19 cellular contexts compared by ENCODE assay signal in the genomic region with DNA sequence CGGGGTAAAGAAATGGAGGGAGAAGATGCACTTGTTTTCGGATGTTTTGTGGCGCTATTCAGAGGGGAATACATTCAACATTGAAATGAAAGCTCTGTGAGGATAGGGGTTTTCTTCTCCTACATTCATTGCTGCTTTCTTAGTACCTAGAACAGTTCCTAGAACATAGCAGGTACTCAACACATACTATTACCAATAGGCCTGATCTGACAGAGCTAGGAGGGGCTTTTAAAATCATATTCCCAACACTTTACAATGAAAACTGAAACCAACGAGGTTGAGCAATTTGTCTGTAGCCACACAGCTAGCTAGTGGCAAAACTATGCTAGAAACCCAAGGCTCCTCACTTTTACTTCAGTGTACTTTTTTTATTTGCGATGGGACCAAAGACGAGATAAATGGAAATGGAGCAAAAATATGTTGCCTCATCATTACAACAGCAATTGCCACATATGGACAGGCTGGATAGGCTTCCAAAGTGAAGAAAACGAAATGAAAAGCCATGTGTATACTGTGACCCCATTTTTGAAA. TPM values are rescaled to one million over a fixed set of nuclear protein-coding genes. Genes with fewer than 3 reads are reported as not detected.
DNase-seq lines count a peak whose midpoint lies in the region; ATAC-seq and TF ChIP-seq lines count a peak whose summit lies in the region.
"Had no signal": no experiment of that assay in that cellular context is flagged by ENCODE, and none has a peak within 500 bp of the region (broad histone marks: within the 10 kb centered on the region; RNA-seq: fewer than 3 reads in every experiment).

No MANE protein-coding gene starts in this region.

- ATAC-seq in activated CD8-positive, alpha-beta T cell treated with anti-CD3 and anti-CD28 coated beads for 36 hours = peak; percentile 14
- no peak for ATAC-seq in activated CD8-positive, alpha-beta T cell treated with anti-CD3 and anti-CD28 coated beads, Interleukin-2, amount 10 ng/mL, durations not matched to agents 7 days and 5 days
- ATAC-seq in stimulated activated naive CD8-positive, alpha-beta T cell treated with anti-CD3 and anti-CD28 coated beads, Interleukin-15, amount 100 ng/mL, for 72 hours = peak; percentile 51
- ATAC-seq: A549 had no signal

- no peak for TF ChIP-seq CTCF in activated CD8-positive, alpha-beta T cell treated with anti-CD3 and anti-CD28 coated beads for 36 hours (IDR thresholded peaks at IDR 0.05)

- H3K27ac Mint-ChIP-seq in activated CD8-positive, alpha-beta T cell treated with anti-CD3 and anti-CD28 coated beads for 36 hours = no peak overlapping the region
- H3K27ac Mint-ChIP-seq in activated CD8-positive, alpha-beta T cell treated with anti-CD3 and anti-CD28 coated beads, Interleukin-2, amount 10 ng/mL, durations not matched to agents 7 days and 5 days = no peak overlapping the region
- peak overlapping the region; percentile 45 for H3K27ac Mint-ChIP-seq in T-helper 1 cell treated with Interleukin-12 subunit alpha and Interleukin-12 subunit beta and Interleukin-4 antibody, amounts not matched to agents 30 μg/mL and 1 μg/mL, for 36 hours
- H3K27ac Mint-ChIP-seq in stimulated activated naive CD8-positive, alpha-beta T cell treated with anti-CD3 and anti-CD28 coated beads, Interleukin-15, amount 100 ng/mL, for 72 hours = peak overlapping the region; percentile 0 to 11

- H3K27ac ChIP-seq in caudate nucleus (ENCODE audit: low read depth, low read length) = no peak overlapping the region
- H3K27ac ChIP-seq: A549, C4-2B, RWPE1, SJSA1 had no signal

- peaks cover 42% of the 10 kb centered on the region for H3K4me1 Mint-ChIP-seq in activated CD8-positive, alpha-beta T cell treated with anti-CD3 and anti-CD28 coated beads for 36 hours (ENCODE audit: low read depth)
- H3K4me1 Mint-ChIP-seq in activated CD8-positive, alpha-beta T cell treated with anti-CD3 and anti-CD28 coated beads, Interleukin-2, amount 10 ng/mL, durations not matched to agents 7 days and 5 days (ENCODE audit: low read depth) = peaks cover 30% of the 10 kb centered on the region
- H3K4me1 Mint-ChIP-seq in T-helper 1 cell treated with Interleukin-12 subunit alpha and Interleukin-12 subunit beta and Interleukin-4 antibody, amounts not matched to agents 30 μg/mL and 1 μg/mL, for 36 hours (ENCODE audit: low read depth) = peaks cover 48% of the 10 kb centered on the region
- H3K4me1 Mint-ChIP-seq in stimulated activated naive CD8-positive, alpha-beta T cell treated with anti-CD3 and anti-CD28 coated beads, Interleukin-15, amount 100 ng/mL, for 72 hours = peaks cover 55% of the 10 kb centered on the region

- DNase-seq in activated CD8-positive, alpha-beta T cell treated with anti-CD3 and anti-CD28 coated beads for 36 hours = no peak
- no peak for DNase-seq in activated CD8-positive, alpha-beta T cell treated with anti-CD3 and anti-CD28 coated beads, Interleukin-2, amount 10 ng/mL, durations not matched to agents 7 days and 5 days
- DNase-seq in fibroblast of gingiva (ENCODE audit: low read depth) = peak; percentile 23
- no peak for DNase-seq in stimulated activated naive CD8-positive, alpha-beta T cell treated with anti-CD3 and anti-CD28 coated beads, Interleukin-15, amount 100 ng/mL, for 72 hours
- no peak for DNase-seq in caudate nucleus (lab: John Stamatoyannopoulos, UW)
- no peak for DNase-seq in A172 (ENCODE audit: low spot score)
- no peak for DNase-seq in 8988T
- DNase-seq: GDM1, Kasumi-1, MM.1S, NCI-H1105 treated with DMSO at 0.1 percent for 48 hours, NCI-H187, OCI-M1 had no signal

- intact Hi-C loops in activated CD8-positive, alpha-beta T cell treated with anti-CD3 and anti-CD28 coated beads for 36 hours (cut with micrococcal nuclease) = loop anchor here (5.0 kb wide), 1 partner anchor 34 kb away; no protein-coding TSS in a partner anchor

- H3K9me3 Mint-ChIP-seq in activated CD8-positive, alpha-beta T cell treated with anti-CD3 and anti-CD28 coated beads for 36 hours = no peaks in the 10 kb centered on the region
- H3K9me3 Mint-ChIP-seq in activated CD8-positive, alpha-beta T cell treated with anti-CD3 and anti-CD28 coated beads, Interleukin-2, amount 10 ng/mL, durations not matched to agents 7 days and 5 days (ENCODE audit: insufficient read depth) = no peaks in the 10 kb centered on the region
- H3K9me3 Mint-ChIP-seq in T-helper 1 cell treated with Interleukin-12 subunit alpha and Interleukin-12 subunit beta and Interleukin-4 antibody, amounts not matched to agents 30 μg/mL and 1 μg/mL, for 36 hours = no peaks in the 10 kb centered on the region
- H3K9me3 Mint-ChIP-seq in stimulated activated naive CD8-positive, alpha-beta T cell treated with anti-CD3 and anti-CD28 coated beads, Interleukin-15, amount 100 ng/mL, for 72 hours = no peaks in the 10 kb centered on the region

- CTCF ChIA-PET in activated CD8-positive, alpha-beta T cell treated with anti-CD3 and anti-CD28 coated beads for 36 hours (lab: Charles Lee) = interaction anchor here (1.2 to 2.0 kb wide), 3 partner anchors 35 to 54 kb away, joined by 3 to 6 read pairs (median 4); no protein-coding TSS in a partner anchor
- CTCF ChIA-PET in activated CD8-positive, alpha-beta T cell treated with anti-CD3 and anti-CD28 coated beads, Interleukin-2, amount 10 ng/mL, durations not matched to agents 7 days and 5 days (lab: Charles Lee) = no interaction called here

- H3K36me3 Mint-ChIP-seq in activated CD8-positive, alpha-beta T cell treated with anti-CD3 and anti-CD28 coated beads for 36 hours (ENCODE audit: low read depth) = no peaks in the 10 kb centered on the region
- no peaks in the 10 kb centered on the region for H3K36me3 Mint-ChIP-seq in activated CD8-positive, alpha-beta T cell treated with anti-CD3 and anti-CD28 coated beads, Interleukin-2, amount 10 ng/mL, durations not matched to agents 7 days and 5 days (ENCODE audit: low read depth)
- H3K36me3 Mint-ChIP-seq in T-helper 1 cell treated with Interleukin-12 subunit alpha and Interleukin-12 subunit beta and Interleukin-4 antibody, amounts not matched to agents 30 μg/mL and 1 μg/mL, for 36 hours (ENCODE audit: low read depth) = peaks cover 4% of the 10 kb centered on the region

- POLR2A ChIA-PET in activated CD8-positive, alpha-beta T cell treated with anti-CD3 and anti-CD28 coated beads for 36 hours (lab: Charles Lee) = interaction anchor here (0.8 to 1.3 kb wide), 3 partner anchors 17 to 103 kb away, joined by 3 to 5 read pairs (median 3); no protein-coding TSS in a partner anchor
- POLR2A ChIA-PET in activated CD8-positive, alpha-beta T cell treated with anti-CD3 and anti-CD28 coated beads, Interleukin-2, amount 10 ng/mL, durations not matched to agents 7 days and 5 days (lab: Charles Lee) = no interaction called here

- peaks cover 4% of the 10 kb centered on the region for H3K27me3 Mint-ChIP-seq in activated CD8-positive, alpha-beta T cell treated with anti-CD3 and anti-CD28 coated beads for 36 hours
- no peaks in the 10 kb centered on the region for H3K27me3 Mint-ChIP-seq in activated CD8-positive, alpha-beta T cell treated with anti-CD3 and anti-CD28 coated beads, Interleukin-2, amount 10 ng/mL, durations not matched to agents 7 days and 5 days (ENCODE audit: low read depth)
- no peaks in the 10 kb centered on the region for H3K27me3 Mint-ChIP-seq in T-helper 1 cell treated with Interleukin-12 subunit alpha and Interleukin-12 subunit beta and Interleukin-4 antibody, amounts not matched to agents 30 μg/mL and 1 μg/mL, for 36 hours (ENCODE audit: low read depth)
- H3K27me3 Mint-ChIP-seq in stimulated activated naive CD8-positive, alpha-beta T cell treated with anti-CD3 and anti-CD28 coated beads, Interleukin-15, amount 100 ng/mL, for 72 hours = no peaks in the 10 kb centered on the region

- H3K4me3 Mint-ChIP-seq in activated CD8-positive, alpha-beta T cell treated with anti-CD3 and anti-CD28 coated beads for 36 hours = no peak overlapping the region
- no peak overlapping the region for H3K4me3 Mint-ChIP-seq in activated CD8-positive, alpha-beta T cell treated with anti-CD3 and anti-CD28 coated beads, Interleukin-2, amount 10 ng/mL, durations not matched to agents 7 days and 5 days
- H3K4me3 Mint-ChIP-seq in T-helper 1 cell treated with Interleukin-12 subunit alpha and Interleukin-12 subunit beta and Interleukin-4 antibody, amounts not matched to agents 30 μg/mL and 1 μg/mL, for 36 hours = peak overlapping the region; percentile 11
- H3K4me3 Mint-ChIP-seq in stimulated activated naive CD8-positive, alpha-beta T cell treated with anti-CD3 and anti-CD28 coated beads, Interleukin-15, amount 100 ng/mL, for 72 hours = peak overlapping the region in 1 of 2 donors; percentile 4

RNA-seq across cellular contexts. Expression of gene IL22, which starts 23.1 kb away (rescaled TPM):
- total RNA-seq in activated CD8-positive, alpha-beta T cell treated with anti-CD3 and anti-CD28 coated beads for 36 hours = not detected
- total RNA-seq in activated CD8-positive, alpha-beta T cell treated with anti-CD3 and anti-CD28 coated beads, Interleukin-2, amount 10 ng/mL, durations not matched to agents 7 days and 5 days = not detected
- not detected in 2 replicates for total RNA-seq in A172 (2014; rRNA removed; shearing (Covaris generic))
- total RNA-seq: HT-29, SJSA1 had no signal

RNA-seq across cellular contexts. Expression of gene IL26, which starts 50.9 kb away (rescaled TPM):
- total RNA-seq in activated CD8-positive, alpha-beta T cell treated with anti-CD3 and anti-CD28 coated beads for 36 hours = not detected
- under 1 TPM in 1 of 2 experiments, not detected in 1; 0.23 TPM for total RNA-seq in activated CD8-positive, alpha-beta T cell treated with anti-CD3 and anti-CD28 coated beads, Interleukin-2, amount 10 ng/mL, durations not matched to agents 7 days and 5 days
- total RNA-seq in A172 (2014; rRNA removed; shearing (Covaris generic)) = not detected in 2 replicates
- total RNA-seq: HT-29, SJSA1 had no signal

RNA-seq across cellular contexts. Expression of gene MDM1, which starts 55.7 kb away (rescaled TPM):
- total RNA-seq in activated CD8-positive, alpha-beta T cell treated with anti-CD3 and anti-CD28 coated beads for 36 hours = 10 to 100 TPM; 15.4 to 17.9 TPM
- total RNA-seq in activated CD8-positive, alpha-beta T cell treated with anti-CD3 and anti-CD28 coated beads, Interleukin-2, amount 10 ng/mL, durations not matched to agents 7 days and 5 days = 10 to 100 TPM; 25.0 to 28.9 TPM
- total RNA-seq in A172 (2014; rRNA removed; shearing (Covaris generic)) = 15.2 and 23.0 TPM in 2 replicates

Comparison
In these comparisons a context has a peak if more than half of its experiments do, and no peak if none do; other contexts are left out.
1. H3K27ac Mint-ChIP-seq: peak in T-helper 1 cell treated with Interleukin-12 subunit alpha and Interleukin-12 subunit beta and Interleukin-4 antibody, amounts not matched to agents 30 μg/mL and 1 μg/mL, for 36 hours (single experiment) and stimulated activated naive CD8-positive, alpha-beta T cell treated with anti-CD3 and anti-CD28 coated beads, Interleukin-15, amount 100 ng/mL, for 72 hours (2 of 2); none in activated CD8-positive, alpha-beta T cell treated with anti-CD3 and anti-CD28 coated beads for 36 hours (single experiment) and activated CD8-positive, alpha-beta T cell treated with anti-CD3 and anti-CD28 coated beads, Interleukin-2, amount 10 ng/mL, durations not matched to agents 7 days and 5 days (single experiment).